1 cellular context compared by ENCODE assay signal in the genomic region with DNA sequence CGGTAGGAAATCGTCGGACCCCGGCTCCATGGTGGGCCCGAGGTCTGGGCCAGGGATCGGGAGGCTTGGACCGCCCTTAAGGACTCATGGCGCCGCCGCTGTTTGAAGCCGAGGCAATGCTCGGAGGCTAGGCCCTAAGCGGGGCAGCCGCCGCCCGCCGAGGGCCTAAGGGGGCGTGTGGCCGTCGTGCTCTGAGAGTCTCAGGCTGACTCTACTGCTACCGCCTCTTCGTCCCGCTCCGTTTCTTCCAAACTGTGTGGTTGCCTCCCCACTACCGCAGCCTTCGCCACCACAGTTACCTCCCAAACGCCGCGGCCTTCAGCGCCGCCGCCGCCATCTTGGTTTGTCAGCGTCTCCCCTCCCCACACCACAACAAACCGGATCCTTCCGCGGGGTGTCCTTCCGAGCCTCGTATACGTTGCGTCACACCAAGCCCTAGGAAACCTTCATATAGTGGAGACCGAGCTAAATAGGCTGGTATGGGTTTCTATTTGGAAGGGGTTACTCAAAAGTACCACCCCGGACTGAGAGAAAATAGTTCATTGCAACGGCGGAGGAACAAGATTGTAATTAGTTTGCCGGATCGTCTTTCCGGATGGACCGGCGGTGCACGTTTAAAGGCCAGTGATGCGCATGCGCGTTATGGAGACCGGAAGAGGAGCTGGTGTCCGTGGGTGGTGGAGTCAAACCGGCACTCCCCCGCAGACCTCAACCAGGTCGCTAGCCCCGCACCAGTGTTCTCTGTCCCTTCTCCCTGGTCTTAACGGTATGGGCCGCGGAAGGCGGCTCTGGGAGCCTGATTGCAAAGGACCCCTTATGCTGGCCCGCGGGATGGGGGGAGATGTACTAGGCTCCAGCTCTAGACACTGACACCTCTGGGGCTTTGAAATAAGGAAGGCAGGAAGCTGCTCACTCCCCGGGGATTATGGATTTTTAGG.
TF ChIP-seq lines count a peak whose summit lies in the region.

A gene (minus strand): TSS at position 348 of the 938 bp plus-strand sequence. CDS start 318 bp downstream, at position 30.

TF ChIP-seq in K562, 482 proteins besides CTCF, POLR2A, EP300 and RAD21 (continued from another document):
- TF ChIP-seq, protein P1, sequence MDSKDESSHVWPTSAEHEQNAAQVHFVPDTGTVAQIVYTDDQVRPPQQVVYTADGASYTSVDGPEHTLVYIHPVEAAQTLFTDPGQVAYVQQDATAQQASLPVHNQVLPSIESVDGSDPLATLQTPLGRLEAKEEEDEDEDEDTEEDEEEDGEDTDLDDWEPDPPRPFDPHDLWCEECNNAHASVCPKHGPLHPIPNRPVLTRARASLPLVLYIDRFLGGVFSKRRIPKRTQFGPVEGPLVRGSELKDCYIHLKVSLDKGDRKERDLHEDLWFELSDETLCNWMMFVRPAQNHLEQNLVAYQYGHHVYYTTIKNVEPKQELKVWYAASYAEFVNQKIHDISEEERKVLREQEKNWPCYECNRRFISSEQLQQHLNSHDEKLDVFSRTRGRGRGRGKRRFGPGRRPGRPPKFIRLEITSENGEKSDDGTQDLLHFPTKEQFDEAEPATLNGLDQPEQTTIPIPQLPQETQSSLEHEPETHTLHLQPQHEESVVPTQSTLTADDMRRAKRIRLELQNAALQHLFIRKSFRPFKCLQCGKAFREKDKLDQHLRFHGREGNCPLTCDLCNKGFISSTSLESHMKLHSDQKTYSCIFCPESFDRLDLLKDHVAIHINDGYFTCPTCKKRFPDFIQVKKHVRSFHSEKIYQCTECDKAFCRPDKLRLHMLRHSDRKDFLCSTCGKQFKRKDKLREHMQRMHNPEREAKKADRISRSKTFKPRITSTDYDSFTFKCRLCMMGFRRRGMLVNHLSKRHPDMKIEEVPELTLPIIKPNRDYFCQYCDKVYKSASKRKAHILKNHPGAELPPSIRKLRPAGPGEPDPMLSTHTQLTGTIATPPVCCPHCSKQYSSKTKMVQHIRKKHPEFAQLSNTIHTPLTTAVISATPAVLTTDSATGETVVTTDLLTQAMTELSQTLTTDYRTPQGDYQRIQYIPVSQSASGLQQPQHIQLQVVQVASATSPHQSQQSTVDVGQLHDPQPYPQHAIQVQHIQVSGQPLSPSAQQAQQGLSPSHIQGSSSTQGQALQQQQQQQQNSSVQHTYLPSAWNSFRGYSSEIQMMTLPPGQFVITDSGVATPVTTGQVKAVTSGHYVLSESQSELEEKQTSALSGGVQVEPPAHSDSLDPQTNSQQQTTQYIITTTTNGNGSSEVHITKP (IDR thresholded peaks at IDR 0.05; ENCODE audit: partially characterized antibody) = peak; percentile 8
- TF ChIP-seq, protein P2, sequence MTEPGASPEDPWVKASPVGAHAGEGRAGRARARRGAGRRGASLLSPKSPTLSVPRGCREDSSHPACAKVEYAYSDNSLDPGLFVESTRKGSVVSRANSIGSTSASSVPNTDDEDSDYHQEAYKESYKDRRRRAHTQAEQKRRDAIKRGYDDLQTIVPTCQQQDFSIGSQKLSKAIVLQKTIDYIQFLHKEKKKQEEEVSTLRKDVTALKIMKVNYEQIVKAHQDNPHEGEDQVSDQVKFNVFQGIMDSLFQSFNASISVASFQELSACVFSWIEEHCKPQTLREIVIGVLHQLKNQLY (CRISPR knock-in tag; conservative IDR thresholded peaks at IDR 0.05) = no peak
- TF ChIP-seq, protein P3, sequence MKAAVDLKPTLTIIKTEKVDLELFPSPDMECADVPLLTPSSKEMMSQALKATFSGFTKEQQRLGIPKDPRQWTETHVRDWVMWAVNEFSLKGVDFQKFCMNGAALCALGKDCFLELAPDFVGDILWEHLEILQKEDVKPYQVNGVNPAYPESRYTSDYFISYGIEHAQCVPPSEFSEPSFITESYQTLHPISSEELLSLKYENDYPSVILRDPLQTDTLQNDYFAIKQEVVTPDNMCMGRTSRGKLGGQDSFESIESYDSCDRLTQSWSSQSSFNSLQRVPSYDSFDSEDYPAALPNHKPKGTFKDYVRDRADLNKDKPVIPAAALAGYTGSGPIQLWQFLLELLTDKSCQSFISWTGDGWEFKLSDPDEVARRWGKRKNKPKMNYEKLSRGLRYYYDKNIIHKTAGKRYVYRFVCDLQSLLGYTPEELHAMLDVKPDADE (conservative IDR thresholded peaks at IDR 0.05; ENCODE audit: control insufficient read depth, low read depth, low read length) = no peak; the same call in 1 of the 2 replicates
- TF ChIP-seq, protein P4, sequence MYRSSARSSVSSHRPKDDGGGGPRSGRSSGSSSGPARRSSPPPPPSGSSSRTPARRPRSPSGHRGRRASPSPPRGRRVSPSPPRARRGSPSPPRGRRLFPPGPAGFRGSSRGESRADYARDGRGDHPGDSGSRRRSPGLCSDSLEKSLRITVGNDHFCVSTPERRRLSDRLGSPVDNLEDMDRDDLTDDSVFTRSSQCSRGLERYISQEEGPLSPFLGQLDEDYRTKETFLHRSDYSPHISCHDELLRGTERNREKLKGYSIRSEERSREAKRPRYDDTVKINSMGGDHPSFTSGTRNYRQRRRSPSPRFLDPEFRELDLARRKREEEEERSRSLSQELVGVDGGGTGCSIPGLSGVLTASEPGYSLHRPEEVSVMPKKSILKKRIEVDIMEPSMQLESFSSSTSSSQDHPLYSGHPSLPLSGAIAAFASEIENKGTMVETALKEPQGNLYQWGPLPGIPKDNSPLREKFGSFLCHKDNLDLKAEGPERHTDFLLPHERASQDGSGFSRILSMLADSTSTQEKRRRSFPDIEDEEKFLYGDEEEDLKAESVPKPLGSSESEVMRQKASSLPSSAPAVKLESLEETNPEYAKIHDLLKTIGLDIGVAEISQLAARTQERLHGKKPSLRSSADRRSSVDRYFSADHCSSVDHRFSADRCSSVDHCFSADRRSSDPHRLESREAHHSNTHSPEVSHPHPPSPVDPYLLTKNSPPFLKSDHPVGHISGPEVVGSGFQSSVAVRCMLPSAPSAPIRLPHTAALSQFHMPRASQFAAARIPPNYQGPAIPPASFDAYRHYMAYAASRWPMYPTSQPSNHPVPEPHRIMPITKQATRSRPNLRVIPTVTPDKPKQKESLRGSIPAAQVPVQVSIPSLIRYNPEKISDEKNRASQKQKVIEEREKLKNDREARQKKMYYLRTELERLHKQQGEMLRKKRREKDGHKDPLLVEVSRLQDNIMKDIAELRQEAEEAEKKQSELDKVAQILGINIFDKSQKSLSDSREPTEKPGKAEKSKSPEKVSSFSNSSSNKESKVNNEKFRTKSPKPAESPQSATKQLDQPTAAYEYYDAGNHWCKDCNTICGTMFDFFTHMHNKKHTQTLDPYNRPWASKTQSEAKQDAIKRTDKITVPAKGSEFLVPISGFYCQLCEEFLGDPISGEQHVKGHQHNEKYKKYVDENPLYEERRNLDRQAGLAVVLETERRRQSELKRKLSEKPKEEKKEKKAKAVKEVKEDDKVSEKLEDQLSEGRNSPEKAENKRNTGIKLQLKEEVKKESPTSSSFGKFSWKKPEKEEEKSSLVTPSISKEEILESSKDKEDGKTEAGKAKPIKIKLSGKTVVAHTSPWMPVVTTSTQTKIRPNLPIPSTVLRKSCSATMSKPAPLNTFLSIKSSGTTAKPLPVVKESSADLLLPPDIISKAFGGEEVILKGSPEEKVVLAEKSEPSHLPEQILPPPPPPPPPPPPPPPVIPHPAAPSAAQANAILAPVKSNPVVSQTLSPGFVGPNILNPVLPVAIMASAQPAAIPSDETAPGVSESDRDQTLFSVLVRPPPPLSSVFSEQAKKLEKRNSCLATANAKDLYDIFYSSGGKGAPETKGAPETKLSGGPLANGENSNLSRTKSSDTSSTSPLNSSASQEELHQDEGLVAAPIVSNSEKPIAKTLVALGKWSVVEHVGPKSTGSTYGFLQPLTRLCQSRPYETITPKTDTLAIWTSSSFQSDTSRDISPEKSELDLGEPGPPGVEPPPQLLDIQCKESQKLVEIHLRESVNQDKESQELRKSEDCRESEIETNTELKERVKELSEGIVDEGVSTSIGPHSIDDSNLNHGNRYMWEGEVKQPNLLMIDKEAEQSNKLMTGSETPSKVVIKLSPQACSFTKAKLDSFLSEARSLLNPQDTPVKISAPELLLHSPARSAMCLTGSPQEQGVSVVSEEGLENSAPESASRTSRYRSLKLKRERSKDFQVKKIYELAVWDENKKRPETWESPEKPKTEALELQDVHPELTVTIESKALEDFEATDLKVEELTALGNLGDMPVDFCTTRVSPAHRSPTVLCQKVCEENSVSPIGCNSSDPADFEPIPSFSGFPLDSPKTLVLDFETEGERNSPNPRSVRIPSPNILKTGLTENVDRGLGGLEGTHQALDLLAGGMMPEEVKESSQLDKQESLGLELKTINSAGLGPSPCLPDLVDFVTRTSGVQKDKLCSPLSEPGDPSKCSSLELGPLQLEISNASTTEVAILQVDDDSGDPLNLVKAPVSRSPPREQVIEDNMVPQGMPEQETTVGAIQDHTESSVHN (IDR thresholded peaks at IDR 0.05; ENCODE audit: borderline replicate concordance in 1 of 2, low read depth in 1 of 2) = peak in 1 of 2 experiments; percentile 84; a peak in 1 of 4 replicates
- TF ChIP-seq ZEB2 (IDR thresholded peaks at IDR 0.05) (peak; percentile 57; the same call in 1 of the 2 replicates), KHSRP (IDR thresholded peaks at IDR 0.05) (no peak), ZNF584 (CRISPR knock-in tag; IDR thresholded peaks at IDR 0.05; ENCODE audit: low read depth) (0 out of 2 replicates have a peak, but pooled peaks have one; percentile 27), NFATC3 (IDR thresholded peaks at IDR 0.05) (peak; percentile 81; the same call in 1 of the 2 replicates), NFIC (IDR thresholded peaks at IDR 0.05) (peak; percentile 48; the same call in 1 of the 2 replicates), DIDO1 (tag; IDR thresholded peaks at IDR 0.05; ENCODE audit: low read depth) (peak; percentile 90)
- TF ChIP-seq, protein P5, sequence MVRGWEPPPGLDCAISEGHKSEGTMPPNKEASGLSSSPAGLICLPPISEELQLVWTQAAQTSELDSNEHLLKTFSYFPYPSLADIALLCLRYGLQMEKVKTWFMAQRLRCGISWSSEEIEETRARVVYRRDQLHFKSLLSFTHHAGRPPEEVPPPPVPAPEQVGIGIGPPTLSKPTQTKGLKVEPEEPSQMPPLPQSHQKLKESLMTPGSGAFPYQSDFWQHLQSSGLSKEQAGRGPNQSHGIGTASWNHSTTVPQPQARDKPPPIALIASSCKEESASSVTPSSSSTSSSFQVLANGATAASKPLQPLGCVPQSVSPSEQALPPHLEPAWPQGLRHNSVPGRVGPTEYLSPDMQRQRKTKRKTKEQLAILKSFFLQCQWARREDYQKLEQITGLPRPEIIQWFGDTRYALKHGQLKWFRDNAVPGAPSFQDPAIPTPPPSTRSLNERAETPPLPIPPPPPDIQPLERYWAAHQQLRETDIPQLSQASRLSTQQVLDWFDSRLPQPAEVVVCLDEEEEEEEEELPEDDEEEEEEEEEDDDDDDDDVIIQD (CRISPR knock-in tag; IDR thresholded peaks at IDR 0.05) = no peak
- TF ChIP-seq, protein P6, sequence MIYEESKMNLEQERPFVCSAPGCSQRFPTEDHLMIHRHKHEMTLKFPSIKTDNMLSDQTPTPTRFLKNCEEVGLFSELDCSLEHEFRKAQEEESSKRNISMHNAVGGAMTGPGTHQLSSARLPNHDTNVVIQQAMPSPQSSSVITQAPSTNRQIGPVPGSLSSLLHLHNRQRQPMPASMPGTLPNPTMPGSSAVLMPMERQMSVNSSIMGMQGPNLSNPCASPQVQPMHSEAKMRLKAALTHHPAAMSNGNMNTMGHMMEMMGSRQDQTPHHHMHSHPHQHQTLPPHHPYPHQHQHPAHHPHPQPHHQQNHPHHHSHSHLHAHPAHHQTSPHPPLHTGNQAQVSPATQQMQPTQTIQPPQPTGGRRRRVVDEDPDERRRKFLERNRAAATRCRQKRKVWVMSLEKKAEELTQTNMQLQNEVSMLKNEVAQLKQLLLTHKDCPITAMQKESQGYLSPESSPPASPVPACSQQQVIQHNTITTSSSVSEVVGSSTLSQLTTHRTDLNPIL (CRISPR knock-in tag; IDR thresholded peaks at IDR 0.05) = no peak
TF ChIP-seq in K562: peak in this region for 150.
